ENCODE assay signal across 1 cellular context in genomic region chr5:32174011-32174866, GRCh38.
TF ChIP-seq lines count a peak whose summit lies in the region.

Gene GOLPH3, minus strand, starts transcription at chr5:32174319. Its CDS starts 285 bp downstream, at chr5:32174034.

TF ChIP-seq in K562, 482 proteins besides CTCF, POLR2A, EP300 and RAD21 (continued from another document):
- peak; percentile 57; the same call in 1 of the 2 replicates for TF ChIP-seq ZNF592 (IDR thresholded peaks at IDR 0.05)
- TF ChIP-seq ZNF79 (CRISPR knock-in tag; IDR thresholded peaks at IDR 0.05; ENCODE audit: low read depth): no peak
- peak; percentile 69 for TF ChIP-seq HCFC1 (IDR thresholded peaks at IDR 0.05; ENCODE audit: low read depth, low read length)
- peak; percentile 77 for TF ChIP-seq CHD1 (IDR thresholded peaks at IDR 0.05; ENCODE audit: low read length)
- no peak for TF ChIP-seq NELFE (IDR thresholded peaks at IDR 0.05; ENCODE audit: insufficient read depth, insufficient read length)
- TF ChIP-seq E2F6 (IDR thresholded peaks at IDR 0.05; ENCODE audit: borderline replicate concordance in 1 of 2, extremely low read depth in 1 of 2, insufficient read depth in 1 of 2, insufficient read length in 1 of 2, low read depth in 1 of 2, low read length in 1 of 2, poor library complexity in 1 of 2, severe bottlenecking in 1 of 2): peak; percentile 54 to 88
- TF ChIP-seq JUNB (CRISPR knock-in tag; conservative IDR thresholded peaks at IDR 0.05): peak; percentile 75; the same call in 1 of the 2 replicates
- TF ChIP-seq HDAC2 (IDR thresholded peaks at IDR 0.05): peak; percentile 43; the same call in 1 of the 2 replicates
- TF ChIP-seq THAP7 (CRISPR knock-in tag; IDR thresholded peaks at IDR 0.05): peak; percentile 37; the same call in 1 of the 2 replicates
- peak; percentile 62; the same call in 1 of the 2 replicates for TF ChIP-seq ZBTB2 (IDR thresholded peaks at IDR 0.05)
- TF ChIP-seq ELF2 (CRISPR knock-in tag; IDR thresholded peaks at IDR 0.05): 0 out of 2 replicates have a peak, but pooled peaks have one; percentile 56
- no peak for TF ChIP-seq ZKSCAN8 (CRISPR knock-in tag; IDR thresholded peaks at IDR 0.05)
- TF ChIP-seq CAMTA2 (CRISPR knock-in tag; conservative IDR thresholded peaks at IDR 0.05): no peak
- TF ChIP-seq PPARD (CRISPR knock-in tag; IDR thresholded peaks at IDR 0.05): no peak
- TF ChIP-seq DACH1 (IDR thresholded peaks at IDR 0.05; ENCODE audit: partially characterized antibody): no peak
- no peak for TF ChIP-seq HSF4 (CRISPR knock-in tag; IDR thresholded peaks at IDR 0.05; ENCODE audit: borderline replicate concordance)
- TF ChIP-seq HES1 (IDR thresholded peaks at IDR 0.05; ENCODE audit: low read depth): 0 out of 2 replicates have a peak, but pooled peaks have one; percentile 10
- peak in 1 of 2 experiments; percentile 77; a peak in 1 of 4 replicates for TF ChIP-seq MCM7 (IDR thresholded peaks at IDR 0.05)
- no peak for TF ChIP-seq MCM3 (IDR thresholded peaks at IDR 0.05)
- peak; percentile 68 for TF ChIP-seq ARID1B (IDR thresholded peaks at IDR 0.05)
- peak; percentile 89 for TF ChIP-seq BRD9 (IDR thresholded peaks at IDR 0.05; ENCODE audit: low read depth, partially characterized antibody)
- TF ChIP-seq CLOCK (CRISPR knock-in tag; IDR thresholded peaks at IDR 0.05; ENCODE audit: borderline replicate concordance): no peak
- TF ChIP-seq CBX1 (IDR thresholded peaks at IDR 0.05; ENCODE audit: low read depth): peak; percentile 92
- TF ChIP-seq TEAD1 (CRISPR knock-in tag; IDR thresholded peaks at IDR 0.05): peak; percentile 23 to 24; a peak in 1 of 4 replicates
- peak in 1 of 2 experiments; percentile 64; a peak in 2 of 4 replicates for TF ChIP-seq FOXA3 (CRISPR knock-in tag; conservative IDR thresholded peaks at IDR 0.05 in 1 of 2, IDR thresholded peaks at IDR 0.05 in 1 of 2)
- peak; percentile 97 for TF ChIP-seq NFRKB (IDR thresholded peaks at IDR 0.05; ENCODE audit: low read depth)
- TF ChIP-seq AFF1 (IDR thresholded peaks at IDR 0.05; ENCODE audit: low read depth in 1 of 2, partially characterized antibody in 2 of 2): peak in 1 of 2 experiments; percentile 59
- 0 out of 2 replicates have a peak, but pooled peaks have one; percentile 85 for TF ChIP-seq OTX1 (CRISPR knock-in tag; IDR thresholded peaks at IDR 0.05)
- no peak for TF ChIP-seq ZSCAN32 (CRISPR knock-in tag; IDR thresholded peaks at IDR 0.05)
- TF ChIP-seq LARP7 (IDR thresholded peaks at IDR 0.05): peak; percentile 81; the same call in 1 of the 2 replicates
- TF ChIP-seq SRSF3 (IDR thresholded peaks at IDR 0.05; ENCODE audit: insufficient read depth, low read length): peak; percentile 59; the same call in 1 of the 2 replicates
- TF ChIP-seq ZNF212 (CRISPR knock-in tag; IDR thresholded peaks at IDR 0.05): 0 out of 2 replicates have a peak, but pooled peaks have one; percentile 2
- no peak for TF ChIP-seq ADNP (tag; IDR thresholded peaks at IDR 0.05)
- peak; percentile 69; the same call in 1 of the 2 replicates for TF ChIP-seq KLF1 (tag; IDR thresholded peaks at IDR 0.05)
- no peak for TF ChIP-seq HMG20A (CRISPR knock-in tag; conservative IDR thresholded peaks at IDR 0.05)
- peak; percentile 34; the same call in 1 of the 2 replicates for TF ChIP-seq MITF (IDR thresholded peaks at IDR 0.05)
- peak; percentile 99 for TF ChIP-seq ZFX (CRISPR knock-in tag; IDR thresholded peaks at IDR 0.05)
- peak; percentile 52 for TF ChIP-seq PRPF4 (IDR thresholded peaks at IDR 0.05; ENCODE audit: insufficient read depth, low read depth, low read length, poor library complexity, severe bottlenecking)
- peak; percentile 83 for TF ChIP-seq EGR1 (conservative IDR thresholded peaks at IDR 0.05)
- peak in 1 of 2 experiments; percentile 47; a peak in 1 of 3 replicates for TF ChIP-seq CBX3 (IDR thresholded peaks at IDR 0.05; ENCODE audit: borderline replicate concordance in 1 of 2, low read length in 2 of 2)
